7 cellular contexts compared by ENCODE assay signal in genomic region chr21:42838212-42838690, GRCh38. TPM values are rescaled to one million over a fixed set of nuclear protein-coding genes. Genes with fewer than 3 reads are reported as not detected.
DNase-seq lines count a peak whose midpoint lies in the region; ATAC-seq and TF ChIP-seq lines count a peak whose summit lies in the region.
"Not testable (repeated sequence)": the region's sequence is repeated elsewhere in the genome, so short reads cannot be mapped to it uniquely, and the experiment has no call there.

No MANE protein-coding gene starts in this region.

- not testable (repeated sequence) for H3K9me3 Mint-ChIP-seq in activated T-cell treated with anti-CD3 and anti-CD28 coated beads, Interleukin-2, amount 50 U/mL, for 24 hours; endothelial cell (ENCODE audit: unreplicated experiment); stimulated activated effector memory CD8-positive, alpha-beta T cell treated with anti-CD3 and anti-CD28 coated beads, Interleukin-12 subunit alpha, Interleukin-12 subunit beta, amount 100 ng/mL, for 72 hours

- H3K4me3 Mint-ChIP-seq in activated T-cell treated with anti-CD3 and anti-CD28 coated beads, Interleukin-2, amount 50 U/mL, for 24 hours; endothelial cell (ENCODE audit: unreplicated experiment); stimulated activated effector memory CD8-positive, alpha-beta T cell treated with anti-CD3 and anti-CD28 coated beads, Interleukin-12 subunit alpha, Interleukin-12 subunit beta, amount 100 ng/mL, for 72 hours: not testable (repeated sequence)

- H3K9me3 ChIP-seq in right lobe of liver = not testable (repeated sequence)

- H3K4me1 ChIP-seq in right lobe of liver = peaks cover 0 to 11% (median 1%) of the 10 kb centered on the region in 4 donors

- peaks cover 0 to 21% (median 1%) of the 10 kb centered on the region in 4 donors for H3K36me3 ChIP-seq in right lobe of liver

- not testable (repeated sequence) for H3K27me3 Mint-ChIP-seq in activated T-cell treated with anti-CD3 and anti-CD28 coated beads, Interleukin-2, amount 50 U/mL, for 24 hours; endothelial cell (ENCODE audit: unreplicated experiment)

- 16% methylated on average over 6 of the region's 8 CpGs for WGBS in right lobe of liver (ENCODE audit: insufficient coverage, low coverage, low lambda C conversion rate, missing lambda C conversion rate)

- DNase-seq in GM10266 (ENCODE audit: extremely low spot score) = peak; percentile 14
- peak; percentile 3 for DNase-seq in HuH-7.5 (ENCODE audit: low spot score)
- DNase-seq in activated CD4-positive, alpha-beta T cell treated with anti-CD3 and anti-CD28 coated beads for 48 hours = peak; percentile 1
- not testable (repeated sequence) for DNase-seq in activated T-cell treated with anti-CD3 and anti-CD28 coated beads, Interleukin-2, amount 50 U/mL, for 24 hours; endothelial cell (ENCODE audit: low spot score); stimulated activated effector memory CD8-positive, alpha-beta T cell treated with anti-CD3 and anti-CD28 coated beads, Interleukin-12 subunit alpha, Interleukin-12 subunit beta, amount 100 ng/mL, for 72 hours (ENCODE audit: low spot score in 2 of 2)
- peak in 2 of 3 donors; percentile 32 to 60 for DNase-seq in right lobe of liver

- not testable (repeated sequence) for TF ChIP-seq CTCF in GM10266 (IDR thresholded peaks at IDR 0.05; ENCODE audit: control insufficient read depth, insufficient read depth, low read depth, missing control alignments); endothelial cell (IDR thresholded peaks at IDR 0.05; ENCODE audit: unreplicated experiment); right lobe of liver (IDR thresholded peaks at IDR 0.05)

- H3K27ac ChIP-seq in right lobe of liver = peak overlapping the region in 2 of 3 donors; percentile 37 to 60

- not testable (repeated sequence) for H3K27me3 ChIP-seq in right lobe of liver

- intact Hi-C loops in right lobe of liver (cut with DNase I) = loop anchor here in 1 of 2 donors (10.0 kb wide), 1 partner anchor 183 kb away; the partner anchor contains the start of gene PDE9A

- H3K4me1 Mint-ChIP-seq in activated T-cell treated with anti-CD3 and anti-CD28 coated beads, Interleukin-2, amount 50 U/mL, for 24 hours (ENCODE audit: low read depth) = peaks cover 22% of the 10 kb centered on the region
- H3K4me1 Mint-ChIP-seq in endothelial cell (ENCODE audit: unreplicated experiment) = not testable (repeated sequence)
- peaks cover 18% of the 10 kb centered on the region for H3K4me1 Mint-ChIP-seq in stimulated activated effector memory CD8-positive, alpha-beta T cell treated with anti-CD3 and anti-CD28 coated beads, Interleukin-12 subunit alpha, Interleukin-12 subunit beta, amount 100 ng/mL, for 72 hours

- H3K36me3 Mint-ChIP-seq in activated T-cell treated with anti-CD3 and anti-CD28 coated beads, Interleukin-2, amount 50 U/mL, for 24 hours (ENCODE audit: low read depth) = peaks cover 55% of the 10 kb centered on the region
- H3K36me3 Mint-ChIP-seq in endothelial cell (ENCODE audit: low read depth, unreplicated experiment) = not testable (repeated sequence)
- H3K36me3 Mint-ChIP-seq in stimulated activated effector memory CD8-positive, alpha-beta T cell treated with anti-CD3 and anti-CD28 coated beads, Interleukin-12 subunit alpha, Interleukin-12 subunit beta, amount 100 ng/mL, for 72 hours = peaks cover 41% of the 10 kb centered on the region

- TF ChIP-seq POLR2A in right lobe of liver (IDR thresholded peaks at IDR 0.05) = not testable (repeated sequence)

- peak overlapping the region; percentile 5 to 28 (median 27) for H3K4me3 ChIP-seq in right lobe of liver

- peak; percentile 50 to 65 (median 59) for ATAC-seq in right lobe of liver
- ATAC-seq in stimulated activated effector memory CD8-positive, alpha-beta T cell treated with anti-CD3 and anti-CD28 coated beads, Interleukin-12 subunit alpha, Interleukin-12 subunit beta, amount 100 ng/mL, for 72 hours = not testable (repeated sequence)

- H3K27ac Mint-ChIP-seq in activated T-cell treated with anti-CD3 and anti-CD28 coated beads, Interleukin-2, amount 50 U/mL, for 24 hours = peak overlapping the region; percentile 66
- peak overlapping the region; percentile 31 for H3K27ac Mint-ChIP-seq in endothelial cell (ENCODE audit: unreplicated experiment)
- peak overlapping the region; percentile 23 for H3K27ac Mint-ChIP-seq in stimulated activated effector memory CD8-positive, alpha-beta T cell treated with anti-CD3 and anti-CD28 coated beads, Interleukin-12 subunit alpha, Interleukin-12 subunit beta, amount 100 ng/mL, for 72 hours

RNA-seq across cellular contexts. Expression of gene WDR4, which starts 41.1 kb away (rescaled TPM):
- total RNA-seq in endothelial cell (ENCODE audit: unreplicated experiment) (14.3 TPM), right lobe of liver (10 to 100 TPM in 1 of 6 experiments, 1 to 10 TPM in 5; 6.3 to 10.5 (median 8.0) TPM)

RNA-seq across cellular contexts. Expression of gene NDUFV3, which starts 54.9 kb away (rescaled TPM):
- total RNA-seq in endothelial cell (ENCODE audit: unreplicated experiment) = 28.1 TPM
- 10 to 100 TPM; 18.9 to 39.1 (median 23.6) TPM for total RNA-seq in right lobe of liver
